Comparison of ENCODE assay signal across 8 cellular contexts in the genomic region with DNA sequence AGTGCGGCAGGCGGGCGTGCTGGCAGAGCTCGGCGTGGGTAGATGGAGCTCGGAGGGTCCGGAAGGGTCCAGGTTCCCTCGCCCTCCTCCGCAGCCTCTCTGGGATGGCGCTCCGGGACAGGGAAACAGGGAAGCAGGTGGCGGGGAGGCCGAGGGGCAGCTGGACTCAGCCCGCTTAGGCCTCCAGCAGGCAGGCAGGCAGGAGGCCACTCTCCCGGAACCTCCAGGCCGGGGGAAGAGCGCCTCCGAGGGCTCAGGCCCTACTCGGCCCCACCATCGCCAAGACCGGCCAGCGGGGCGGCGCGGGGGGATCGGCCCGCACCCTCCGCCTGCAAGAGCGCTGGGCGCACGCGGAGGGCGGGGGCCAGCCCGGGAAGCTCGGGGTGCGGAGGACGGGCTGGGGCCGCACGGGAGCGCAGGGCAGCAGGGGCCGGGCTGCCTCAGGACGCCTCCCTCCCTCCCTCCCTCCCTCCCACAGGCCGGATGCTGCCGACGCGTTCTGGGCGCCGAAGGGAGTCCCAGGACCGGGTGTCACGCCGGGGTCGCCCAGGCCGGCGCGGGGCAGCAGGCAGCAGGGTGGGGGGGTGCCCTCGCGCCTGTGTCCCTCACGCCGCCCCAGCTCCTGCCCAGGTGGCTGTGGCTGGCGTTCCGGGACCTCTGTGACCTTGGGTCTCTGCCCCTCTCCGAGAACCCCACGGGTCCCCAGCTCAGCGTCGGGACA. TPM values are rescaled to one million over a fixed set of nuclear protein-coding genes. Genes with fewer than 3 reads are reported as not detected.
DNase-seq lines count a peak whose midpoint lies in the region; ATAC-seq and TF ChIP-seq lines count a peak whose summit lies in the region.

No MANE protein-coding gene starts in this region.

- peak overlapping the region; percentile 95 for H3K4ac ChIP-seq in trophoblast cell (ENCODE audit: low read depth, low read length)

- H2BK12ac ChIP-seq in trophoblast cell (ENCODE audit: low read length), result no peak overlapping the region

- H3K4me3 ChIP-seq in DND-41 (ENCODE audit: low read depth in 1 of 2, low read length in 2 of 2) (peak overlapping the region; percentile 49 to 90; a peak in 3 of 4 replicates), HUES6 (ENCODE audit: low read depth, low read length) (peak overlapping the region; percentile 87), trophoblast cell (ENCODE audit: low read depth, low read length) (peak overlapping the region; percentile 86)

- H4K91ac ChIP-seq in trophoblast cell (ENCODE audit: low read depth, low read length), result peak overlapping the region; percentile 97

- peak; percentile 5; the same call in 2 of the 3 replicates for ATAC-seq in DND-41 (ENCODE audit: insufficient read depth, low read depth)

- peak overlapping the region; percentile 81 for H2AFZ ChIP-seq in DND-41 (ENCODE audit: low read depth, low read length)
- peak overlapping the region; percentile 80 for H2AFZ ChIP-seq in trophoblast cell (ENCODE audit: insufficient read depth, low read length, poor library complexity)

- no peak for TF ChIP-seq CTCF in DND-41 (IDR thresholded peaks at IDR 0.05; ENCODE audit: borderline replicate concordance, extremely low read depth, low read length, poor library complexity, severe bottlenecking)
- TF ChIP-seq CTCF in GM20000 (IDR thresholded peaks at IDR 0.05; ENCODE audit: extremely low read depth, missing control alignments), result no peak
- TF ChIP-seq CTCF in glutamatergic neuron (IDR thresholded peaks at IDR 0.05; ENCODE audit: partially characterized antibody, unreplicated experiment), result no peak

- H4K20me1 ChIP-seq in DND-41 (ENCODE audit: insufficient read depth, low read length), result peaks cover 24% of the 10 kb centered on the region

- no peaks in the 10 kb centered on the region for H3K27me3 ChIP-seq in DND-41 (ENCODE audit: insufficient read depth, low read length, poor library complexity)
- no peaks in the 10 kb centered on the region for H3K27me3 ChIP-seq in HUES6 (ENCODE audit: control insufficient read depth, insufficient read depth, low read length)
- H3K27me3 ChIP-seq in trophoblast cell (ENCODE audit: insufficient read depth, low read length), result no peaks in the 10 kb centered on the region

- H3K79me2 ChIP-seq in DND-41 (ENCODE audit: insufficient read depth, low read length) (peaks cover 22% of the 10 kb centered on the region), trophoblast cell (ENCODE audit: control insufficient read depth, insufficient read depth, low read length, poor library complexity) (peaks cover 19% of the 10 kb centered on the region)

- H3K9ac ChIP-seq in DND-41 (ENCODE audit: low read depth, low read length) (peak overlapping the region; percentile 72), HUES6 (ENCODE audit: low read length) (peak overlapping the region; percentile 72), trophoblast cell (ENCODE audit: low read length) (peak overlapping the region; percentile 94)

- peaks cover 2% of the 10 kb centered on the region for H3K27me3 Mint-ChIP-seq in glutamatergic neuron (ENCODE audit: unreplicated experiment)

- peaks cover 4% of the 10 kb centered on the region for H3K4me1 Mint-ChIP-seq in glutamatergic neuron (ENCODE audit: low read depth, unreplicated experiment)

- H3K27ac ChIP-seq in DND-41 (ENCODE audit: low read length) (0 out of 2 replicates have a peak overlapping the region, but pooled peaks have one; percentile 52), HUES6 (ENCODE audit: low read depth, low read length) (peak overlapping the region; percentile 74; the same call in 1 of the 2 replicates), trophoblast cell (ENCODE audit: low read depth, low read length) (peak overlapping the region; percentile 56)

- no peaks in the 10 kb centered on the region for H3K36me3 Mint-ChIP-seq in glutamatergic neuron (ENCODE audit: unreplicated experiment)

- peak overlapping the region; percentile 64 for H4K12ac ChIP-seq in trophoblast cell (ENCODE audit: low read depth, low read length)

- peaks cover 7% of the 10 kb centered on the region for H3K9me3 Mint-ChIP-seq in glutamatergic neuron (ENCODE audit: unreplicated experiment)

- no CpG with 5 or more reads among the region's 65 CpGs for WGBS in trophoblast cell (ENCODE audit: extremely low coverage, insufficient coverage, insufficient read length)

- H2BK5ac ChIP-seq in trophoblast cell (ENCODE audit: low read depth, low read length, poor library complexity), result peak overlapping the region; percentile 85

- no peak for DNase-seq in DND-41
- DNase-seq in GM20000 (ENCODE audit: low spot score), result peak; percentile 88
- peak; percentile 60 to 66 for DNase-seq in activated T-cell treated with anti-CD3 and anti-CD28 coated beads, Interleukin-2, amount 50 U/mL, for 48 hours
- DNase-seq in glutamatergic neuron, result peak; percentile 66
- peak in 1 of 2 donors; percentile 36 for DNase-seq in trophoblast cell
- DNase-seq in NCI-H1092 (lab: John Stamatoyannopoulos, UW), result no peak
- DNase-seq in SHP77 treated with DMSO at 0.1 percent for 48 hours (lab: John Stamatoyannopoulos, UW), result no peak

- H3K18ac ChIP-seq in trophoblast cell (ENCODE audit: low read length), result peak overlapping the region; percentile 98

- peak overlapping the region; percentile 71 for H2AK5ac ChIP-seq in trophoblast cell (ENCODE audit: low read length)

- no peak overlapping the region for H3K23ac ChIP-seq in trophoblast cell (ENCODE audit: low read length)

- H3K79me1 ChIP-seq in trophoblast cell (ENCODE audit: low read length), result peaks cover 15% of the 10 kb centered on the region

- H3K36me3 ChIP-seq in DND-41 (ENCODE audit: insufficient read depth, low read length) (peaks cover 8% of the 10 kb centered on the region; the same call in 1 of the 2 replicates), HUES6 (ENCODE audit: control insufficient read depth, insufficient read depth, low read length) (peaks cover 5% of the 10 kb centered on the region; the same call in 1 of the 2 replicates), trophoblast cell (ENCODE audit: control insufficient read depth in 1 of 2, insufficient read depth in 2 of 2, low read length in 2 of 2) (peaks cover 23 to 25% of the 10 kb centered on the region in 2 experiments)

- H4K8ac ChIP-seq in trophoblast cell (ENCODE audit: low read depth, low read length), result peak overlapping the region; percentile 85

- H3K4me2 ChIP-seq in DND-41 (ENCODE audit: insufficient read depth, low read length) (peak overlapping the region; percentile 95), trophoblast cell (ENCODE audit: low read length) (peak overlapping the region; percentile 71)

- H3K4me1 ChIP-seq in DND-41 (ENCODE audit: insufficient read depth, low read length) (peaks cover 45% of the 10 kb centered on the region), HUES6 (ENCODE audit: control insufficient read depth, insufficient read depth, low read length) (peaks cover 32% of the 10 kb centered on the region), trophoblast cell (ENCODE audit: control insufficient read depth in 1 of 2, insufficient read depth in 2 of 2, low read length in 2 of 2) (peaks cover 13 to 19% of the 10 kb centered on the region in 2 experiments)

- H2BK120ac ChIP-seq in trophoblast cell (ENCODE audit: insufficient read depth, low read length, poor library complexity), result peak overlapping the region; percentile 89

- H3K9me3 ChIP-seq in DND-41 (ENCODE audit: insufficient read depth, low read length, severe bottlenecking) (no peaks in the 10 kb centered on the region), HUES6 (ENCODE audit: control insufficient read depth, insufficient read depth, low read depth, low read length) (no peaks in the 10 kb centered on the region), trophoblast cell (ENCODE audit: insufficient read depth, low read depth, low read length) (no peaks in the 10 kb centered on the region)

- peak overlapping the region; percentile 59 for H3K27ac Mint-ChIP-seq in glutamatergic neuron (ENCODE audit: unreplicated experiment)

- peak overlapping the region; percentile 95 for H3K14ac ChIP-seq in trophoblast cell (ENCODE audit: low read length)

- peak overlapping the region; percentile 84 for H3K4me3 Mint-ChIP-seq in glutamatergic neuron (ENCODE audit: unreplicated experiment)

RNA-seq across cellular contexts. Expression of gene MGAT4B, which starts 1.0 kb away (rescaled TPM):
- total RNA-seq in glutamatergic neuron (ENCODE audit: unreplicated experiment), result 140 TPM
- 113 and 116 TPM in 2 replicates for polyA plus RNA-seq in trophoblast cell (2013)

RNA-seq across cellular contexts. Expression of gene LTC4S, which starts 11.9 kb away (rescaled TPM):
- total RNA-seq in glutamatergic neuron (ENCODE audit: unreplicated experiment), result 0.91 TPM
- polyA plus RNA-seq in trophoblast cell (2013), result 2.2 and 2.5 TPM in 2 replicates

RNA-seq across cellular contexts. Expression of gene SQSTM1, which starts 15.0 kb away (rescaled TPM):
- 97.0 TPM for total RNA-seq in glutamatergic neuron (ENCODE audit: unreplicated experiment)
- 253 and 279 TPM in 2 replicates for polyA plus RNA-seq in trophoblast cell (2013)

RNA-seq across cellular contexts. Expression of gene MRNIP, which starts 52.9 kb away (rescaled TPM):
- 60.2 TPM for total RNA-seq in glutamatergic neuron (ENCODE audit: unreplicated experiment)
- 11.5 and 11.6 TPM in 2 replicates for polyA plus RNA-seq in trophoblast cell (2013)

Comparison
In these comparisons a context has a peak if more than half of its experiments do, and no peak if none do; other contexts are left out.
1. DNase-seq: peak in GM20000 (single experiment), activated T-cell treated with anti-CD3 and anti-CD28 coated beads, Interleukin-2, amount 50 U/mL, for 48 hours (2 of 2) and glutamatergic neuron (single experiment); none in DND-41 (single experiment), NCI-H1092 (single experiment) and SHP77 treated with DMSO at 0.1 percent for 48 hours (single experiment).
2. Peak in every context shown above with its lines, with median percentiles within 50 percentile points of each other: H3K27ac ChIP-seq, H3K4me3 ChIP-seq and H3K9ac ChIP-seq.